8 cellular contexts compared by ENCODE assay signal in the genomic region with DNA sequence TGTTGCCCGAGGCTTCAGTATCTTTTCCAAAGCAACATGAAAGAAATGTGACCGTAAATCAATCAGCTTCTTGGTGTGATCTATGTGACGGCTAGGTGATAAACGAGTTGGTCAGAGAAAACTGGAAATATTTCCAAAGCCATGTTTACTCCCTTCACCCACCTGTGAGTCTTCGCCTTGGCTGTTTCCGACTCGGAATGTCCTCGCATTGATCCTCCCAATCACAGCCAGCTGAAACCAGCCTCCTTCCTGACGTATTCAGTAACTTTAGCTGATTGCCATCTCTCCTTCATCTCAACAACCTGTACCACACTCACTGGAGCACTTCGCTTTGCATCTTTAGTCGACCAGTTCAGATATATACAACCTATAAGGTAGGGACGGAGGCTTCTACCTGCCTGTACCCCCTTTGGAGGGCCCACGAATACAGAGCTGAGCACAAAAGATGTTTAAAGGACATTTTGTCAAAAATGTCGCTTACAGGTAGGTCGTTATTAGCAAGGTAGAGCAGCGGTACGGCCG. TPM values are rescaled to one million over a fixed set of nuclear protein-coding genes. Genes with fewer than 3 reads are reported as not detected.
DNase-seq lines count a peak whose midpoint lies in the region; ATAC-seq and TF ChIP-seq lines count a peak whose summit lies in the region.

No MANE protein-coding gene starts in this region.

- H3K27ac Mint-ChIP-seq in GM23338, result peak overlapping the region; percentile 92
- H3K27ac Mint-ChIP-seq in activated CD4-positive, alpha-beta memory T cell treated with anti-CD3 and anti-CD28 coated beads for 36 hours, result peak overlapping the region; percentile 77

- CTCF ChIA-PET in AG04450 (lab: Charles Lee), result interaction anchor here (0.5 to 2.0 kb wide), 8 partner anchors 8 to 315 kb away, joined by 3 to 11 read pairs (median 4); no protein-coding TSS in a partner anchor
- CTCF ChIA-PET in activated CD4-positive, alpha-beta memory T cell treated with anti-CD3 and anti-CD28 coated beads for 36 hours (lab: Charles Lee), result interaction anchor here (1.0 to 2.2 kb wide), 8 partner anchors 8 to 370 kb away, joined by 3 to 10 read pairs (median 4); a partner anchor contains a TSS

- no peaks in the 10 kb centered on the region for H3K9me2 ChIP-seq in GM23338 (ENCODE audit: insufficient read depth)

- no peaks in the 10 kb centered on the region for H3K9me3 Mint-ChIP-seq in GM23338
- no peaks in the 10 kb centered on the region for H3K9me3 Mint-ChIP-seq in activated CD4-positive, alpha-beta memory T cell treated with anti-CD3 and anti-CD28 coated beads for 36 hours

- peaks cover 40% of the 10 kb centered on the region for H3K36me3 ChIP-seq in GM23338 (ENCODE audit: insufficient read depth)
- no peaks in the 10 kb centered on the region for H3K36me3 ChIP-seq in parathyroid adenoma (ENCODE audit: control insufficient read depth, insufficient read depth, low read length)

- H3K36me3 Mint-ChIP-seq in GM23338 (ENCODE audit: low read depth), result peaks cover 68% of the 10 kb centered on the region
- peaks cover 42% of the 10 kb centered on the region for H3K36me3 Mint-ChIP-seq in activated CD4-positive, alpha-beta memory T cell treated with anti-CD3 and anti-CD28 coated beads for 36 hours

- H3K27ac ChIP-seq in AG04450 (ENCODE audit: low read depth, low read length) (peak overlapping the region; percentile 65), GM23338 (ENCODE audit: low read depth) (peak overlapping the region; percentile 98), parathyroid adenoma (peak overlapping the region; percentile 84)

- H3K4me1 ChIP-seq in GM23338 (ENCODE audit: insufficient read depth), result peaks cover 21% of the 10 kb centered on the region; the same call in 1 of the 2 replicates
- H3K4me1 ChIP-seq in parathyroid adenoma, result peaks cover 8% of the 10 kb centered on the region

- H3K4me3 ChIP-seq in AG04450 (ENCODE audit: low read depth, low read length) (peak overlapping the region; percentile 83), GM23338 (peak overlapping the region; percentile 96), parathyroid adenoma (ENCODE audit: low read depth, low read length) (peak overlapping the region; percentile 99)

- peak overlapping the region; percentile 99 for H3K4me2 ChIP-seq in GM23338
- peak overlapping the region; percentile 98 for H3K4me2 ChIP-seq in parathyroid adenoma (ENCODE audit: low read length)

- ATAC-seq in GM23338 (peak; percentile 19), GM21515 (IDR thresholded peaks at IDR 0.05; ENCODE audit: unreplicated experiment) (no peak), HG02884 (IDR thresholded peaks at IDR 0.05; ENCODE audit: unreplicated experiment) (no peak)

- POLR2A ChIA-PET in AG04450 (lab: Yijun Ruan, JAX), result interaction anchor here (0.6 to 1.6 kb wide), 5 partner anchors 9 to 149 kb away, joined by 3 to 6 read pairs (median 4); a partner anchor contains a TSS
- POLR2A ChIA-PET in activated CD4-positive, alpha-beta memory T cell treated with anti-CD3 and anti-CD28 coated beads for 36 hours (lab: Charles Lee), result interaction anchor here (0.6 to 1.4 kb wide), 4 partner anchors 16 to 238 kb away, joined by 3 to 5 read pairs (median 4); a partner anchor contains a TSS

- H3K9me3 ChIP-seq in AG04450 (ENCODE audit: control insufficient read depth, insufficient read depth, low read length) (no peaks in the 10 kb centered on the region; the same call in 1 of the 2 replicates), parathyroid adenoma (ENCODE audit: control insufficient read depth, low read length) (no peaks in the 10 kb centered on the region)

- H3K4me1 Mint-ChIP-seq in GM23338, result peaks cover 30% of the 10 kb centered on the region
- peaks cover 47% of the 10 kb centered on the region for H3K4me1 Mint-ChIP-seq in activated CD4-positive, alpha-beta memory T cell treated with anti-CD3 and anti-CD28 coated beads for 36 hours (ENCODE audit: low read depth)

- H3K79me2 ChIP-seq in GM23338 (replicated peaks; ENCODE audit: insufficient read depth), result peaks cover 25% of the 10 kb centered on the region
- H3K79me2 ChIP-seq in parathyroid adenoma, result peaks cover 3% of the 10 kb centered on the region

- H3K27me3 ChIP-seq in AG04450 (ENCODE audit: control insufficient read depth, insufficient read depth, low read length) (no peaks in the 10 kb centered on the region), GM23338 (ENCODE audit: insufficient read depth) (no peaks in the 10 kb centered on the region), parathyroid adenoma (ENCODE audit: control insufficient read depth, insufficient read depth, low read length) (no peaks in the 10 kb centered on the region)

- TF ChIP-seq CTCF in AG04450 (IDR thresholded peaks at IDR 0.05; ENCODE audit: low read depth, low read length), result no peak
- TF ChIP-seq CTCF in GM23338 (conservative IDR thresholded peaks at IDR 0.05; ENCODE audit: low read depth in 2 of 2), result no peak
- no peak for TF ChIP-seq CTCF in parathyroid adenoma (IDR thresholded peaks at IDR 0.05)

- H4K20me1 ChIP-seq in GM23338 (replicated peaks; ENCODE audit: insufficient read depth), result peaks cover 19% of the 10 kb centered on the region; the same call in 1 of the 2 replicates

- H2AFZ ChIP-seq in GM23338 (peak overlapping the region; percentile 47; the same call in 1 of the 2 replicates), parathyroid adenoma (peak overlapping the region; percentile 82)

- peak overlapping the region; percentile 74 for H3K4me3 Mint-ChIP-seq in GM23338
- H3K4me3 Mint-ChIP-seq in activated CD4-positive, alpha-beta memory T cell treated with anti-CD3 and anti-CD28 coated beads for 36 hours, result peak overlapping the region; percentile 90

- no peak for DNase-seq in AG04450 (ENCODE audit: low read depth, low spot score)
- DNase-seq in GM23338 (ENCODE audit: low spot score), result peak; percentile 60
- DNase-seq in activated CD4-positive, alpha-beta memory T cell treated with anti-CD3 and anti-CD28 coated beads for 36 hours, result no peak
- DNase-seq in glomerular visceral epithelial cell (ENCODE audit: extremely low spot score), result peak; percentile 38
- DNase-seq in KG1 (lab: John Stamatoyannopoulos, UW), result no peak

- intact Hi-C loops in activated CD4-positive, alpha-beta memory T cell treated with anti-CD3 and anti-CD28 coated beads for 36 hours (cut with micrococcal nuclease), result no loop called here

- peaks cover 42% of the 10 kb centered on the region for H3F3A ChIP-seq in GM23338 (replicated peaks; ENCODE audit: low read depth)

- peak overlapping the region; percentile 13 for H3K9ac ChIP-seq in parathyroid adenoma

- H3K27me3 Mint-ChIP-seq in GM23338 (ENCODE audit: insufficient read depth, low read depth, poor library complexity), result peaks cover 8% of the 10 kb centered on the region
- no peaks in the 10 kb centered on the region for H3K27me3 Mint-ChIP-seq in activated CD4-positive, alpha-beta memory T cell treated with anti-CD3 and anti-CD28 coated beads for 36 hours

TF ChIP-seq in GM23338, 12 proteins besides CTCF, POLR2A, EP300 and RAD21:
- TF ChIP-seq, protein P1, sequence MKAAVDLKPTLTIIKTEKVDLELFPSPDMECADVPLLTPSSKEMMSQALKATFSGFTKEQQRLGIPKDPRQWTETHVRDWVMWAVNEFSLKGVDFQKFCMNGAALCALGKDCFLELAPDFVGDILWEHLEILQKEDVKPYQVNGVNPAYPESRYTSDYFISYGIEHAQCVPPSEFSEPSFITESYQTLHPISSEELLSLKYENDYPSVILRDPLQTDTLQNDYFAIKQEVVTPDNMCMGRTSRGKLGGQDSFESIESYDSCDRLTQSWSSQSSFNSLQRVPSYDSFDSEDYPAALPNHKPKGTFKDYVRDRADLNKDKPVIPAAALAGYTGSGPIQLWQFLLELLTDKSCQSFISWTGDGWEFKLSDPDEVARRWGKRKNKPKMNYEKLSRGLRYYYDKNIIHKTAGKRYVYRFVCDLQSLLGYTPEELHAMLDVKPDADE (IDR thresholded peaks at IDR 0.05), result no peak
- no peak for TF ChIP-seq POLR2AphosphoS5 (IDR thresholded peaks at IDR 0.05; ENCODE audit: low read depth)

RNA-seq across cellular contexts. Expression of a gene that starts 7.2 kb away (rescaled TPM):
- polyA plus RNA-seq in AG04450 (2011; rRNA removed) (3,841 and 4,830 TPM in 2 replicates), GM23338 (2016; fragmentation: Nextera tagmentation; extraction: Ambion mirVana) (2,274 and 2,541 TPM in 2 replicates)
- 736 and 892 TPM in 2 replicates for polyA minus RNA-seq in AG04450 (2011; rRNA and poly(A)+ RNA removed)
- 3,158 and 4,450 TPM in 2 replicates for total RNA-seq in GM23338 (2014; rRNA removed; shearing (Covaris generic))
- 1,000 to 10,000 TPM; 2,959 to 2,997 TPM for total RNA-seq in activated CD4-positive, alpha-beta memory T cell treated with anti-CD3 and anti-CD28 coated beads for 36 hours

RNA-seq across cellular contexts. Expression of a gene that starts 21.8 kb away (rescaled TPM):
- polyA plus RNA-seq in AG04450 (2011; rRNA removed) (not detected in 2 replicates), GM23338 (2016; fragmentation: Nextera tagmentation; extraction: Ambion mirVana) (0.10 TPM in 1 of 2 replicates, not detected in the other)
- polyA minus RNA-seq in AG04450 (2011; rRNA and poly(A)+ RNA removed), result not detected in 2 replicates
- total RNA-seq in GM23338 (2014; rRNA removed; shearing (Covaris generic)), result 0.07 and 0.31 TPM in 2 replicates
- not detected for total RNA-seq in activated CD4-positive, alpha-beta memory T cell treated with anti-CD3 and anti-CD28 coated beads for 36 hours

RNA-seq across cellular contexts. Expression of a gene that starts 36.2 kb away (rescaled TPM):
- polyA plus RNA-seq in AG04450 (2011; rRNA removed) (not detected in 2 replicates), GM23338 (2016; fragmentation: Nextera tagmentation; extraction: Ambion mirVana) (not detected in 2 replicates)
- not detected in 2 replicates for polyA minus RNA-seq in AG04450 (2011; rRNA and poly(A)+ RNA removed)
- not detected in 2 replicates for total RNA-seq in GM23338 (2014; rRNA removed; shearing (Covaris generic))
- total RNA-seq in activated CD4-positive, alpha-beta memory T cell treated with anti-CD3 and anti-CD28 coated beads for 36 hours, result not detected

RNA-seq across cellular contexts. Expression of a gene that starts 59.9 kb away (rescaled TPM):
- polyA plus RNA-seq in AG04450 (2011; rRNA removed) (65.6 and 74.7 TPM in 2 replicates), GM23338 (2016; fragmentation: Nextera tagmentation; extraction: Ambion mirVana) (21.6 and 26.0 TPM in 2 replicates)
- 50.1 and 52.8 TPM in 2 replicates for polyA minus RNA-seq in AG04450 (2011; rRNA and poly(A)+ RNA removed)
- total RNA-seq in GM23338 (2014; rRNA removed; shearing (Covaris generic)), result 15.9 and 21.2 TPM in 2 replicates
- total RNA-seq in activated CD4-positive, alpha-beta memory T cell treated with anti-CD3 and anti-CD28 coated beads for 36 hours, result 10 to 100 TPM; 58.0 to 62.8 TPM

Comparison
In these comparisons a context has a peak if more than half of its experiments do, and no peak if none do; other contexts are left out.
1. DNase-seq: peak in GM23338 (single experiment) and glomerular visceral epithelial cell (single experiment); none in AG04450 (single experiment), activated CD4-positive, alpha-beta memory T cell treated with anti-CD3 and anti-CD28 coated beads for 36 hours (single experiment) and KG1 (single experiment).
2. Peak in every context shown above with its lines, with median percentiles within 50 percentile points of each other: H3K27ac ChIP-seq and H3K4me3 ChIP-seq.